1 cellular context compared by ENCODE assay signal in genomic region chr15:37981781-37982180, GRCh38.
TF ChIP-seq lines count a peak whose summit lies in the region.

No MANE protein-coding gene starts in this region.

TF ChIP-seq in H1, 55 proteins besides CTCF, POLR2A, EP300 and RAD21 (continued from another document):
- TF ChIP-seq CHD7 (IDR thresholded peaks at IDR 0.05; ENCODE audit: insufficient replicate concordance, low read length): no peak
- no peak for TF ChIP-seq YY1 (IDR thresholded peaks at IDR 0.05; ENCODE audit: low read depth, low read length)
- TF ChIP-seq CBX5 (IDR thresholded peaks at IDR 0.05; ENCODE audit: low read depth, low read length): no peak
- TF ChIP-seq SUZ12 (IDR thresholded peaks at IDR 0.05; ENCODE audit: low read length): no peak
- TF ChIP-seq TAF7 (optimal IDR thresholded peaks at IDR 0.05; ENCODE audit: borderline replicate concordance, low read depth, low read length): no peak
- TF ChIP-seq KDM4A (IDR thresholded peaks at IDR 0.05; ENCODE audit: low read depth, low read length, severe bottlenecking): no peak
- no peak for TF ChIP-seq TCF12 (IDR thresholded peaks at IDR 0.05; ENCODE audit: low read depth, low read length)
- TF ChIP-seq ATF3 (IDR thresholded peaks at IDR 0.05; ENCODE audit: insufficient read depth, low read depth, low read length): no peak
